Comparison of ENCODE assay signal across 10 cellular contexts in genomic region chr7:50665403-50666123, GRCh38.
A peak's percentile ranks its signal among the peaks of the same experiment; 100 is the strongest.
DNase-seq lines count a peak whose midpoint lies in the region; ATAC-seq and TF ChIP-seq lines count a peak whose summit lies in the region.
"Had no signal": no experiment of that assay in that cellular context is flagged by ENCODE, and none has a peak within 500 bp of the region (broad histone marks: within the 10 kb centered on the region; RNA-seq: fewer than 3 reads in every experiment).

No MANE protein-coding gene starts in this region.

- no peak overlapping the region for H3K4me3 Mint-ChIP-seq in chondrocyte (ENCODE audit: unreplicated experiment)
- H3K4me3 Mint-ChIP-seq: HFFc6 had no signal

- TF ChIP-seq CTCF in chondrocyte (IDR thresholded peaks at IDR 0.05) = peak; percentile 8

- intact Hi-C loops in sciatic nerve (cut with DNase I) = no loop called here
- intact Hi-C loops in posterior cingulate gyrus (cut with DNase I) = no loop called here

- H3K27me3 Mint-ChIP-seq in chondrocyte (ENCODE audit: low read depth) = no peaks in the 10 kb centered on the region

- ATAC-seq in GM18511 (IDR thresholded peaks at IDR 0.05; ENCODE audit: unreplicated experiment) (peak; percentile 0), HG03175 (IDR thresholded peaks at IDR 0.05; ENCODE audit: unreplicated experiment) (peak; percentile 3), sciatic nerve (peak; percentile 36), HG02870 (IDR thresholded peaks at IDR 0.05; ENCODE audit: unreplicated experiment) (no peak)

- H3K36me3 Mint-ChIP-seq in chondrocyte (ENCODE audit: low read depth) = peaks cover 20% of the 10 kb centered on the region

- H3K4me1 Mint-ChIP-seq in chondrocyte (ENCODE audit: low read depth) = peaks cover 64% of the 10 kb centered on the region

- H3K9me3 Mint-ChIP-seq in chondrocyte (ENCODE audit: low read depth) = no peaks in the 10 kb centered on the region

- no peak for DNase-seq in chondrocyte (ENCODE audit: low spot score)
- no peak for DNase-seq in sciatic nerve (ENCODE audit: low spot score)
- no peak for DNase-seq in cerebellum (ENCODE audit: low spot score)
- no peak for DNase-seq in posterior cingulate gyrus
- no peak for DNase-seq in KG1 (lab: John Stamatoyannopoulos, UW)
- DNase-seq: NCI-H2029 treated with DMSO at 0.1 percent for 48 hours had no signal

- peak overlapping the region; percentile 45 for H3K27ac Mint-ChIP-seq in chondrocyte (ENCODE audit: unreplicated experiment)
- H3K27ac Mint-ChIP-seq: HFFc6 had no signal
